Comparison of ENCODE assay signal across 8 cellular contexts in the genomic region with DNA sequence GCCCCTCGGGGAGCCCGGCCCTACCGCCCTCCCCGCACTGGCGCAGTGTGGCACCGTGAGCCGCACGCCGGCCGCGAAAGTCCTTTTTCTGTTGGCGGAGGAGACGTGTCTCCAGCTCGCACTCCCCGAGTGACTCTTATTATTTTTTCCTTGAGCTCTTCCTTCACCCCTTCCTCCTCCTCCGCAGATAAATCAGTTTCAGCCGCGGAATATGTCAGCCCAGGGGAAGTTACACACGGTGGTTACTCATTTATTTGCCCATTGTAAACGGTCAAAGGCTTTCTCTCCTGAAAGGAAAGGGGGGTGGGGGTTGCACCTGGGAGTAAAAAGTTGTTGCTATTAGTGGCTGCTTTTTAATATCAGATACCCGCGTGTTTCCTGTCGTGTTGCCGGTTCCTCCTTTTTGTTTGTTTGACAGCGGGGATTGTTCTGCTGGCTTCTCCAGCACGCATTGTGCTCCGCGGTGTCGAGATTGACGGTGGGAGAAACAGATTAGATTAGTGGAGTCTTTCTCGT. TPM values are rescaled to one million over a fixed set of nuclear protein-coding genes. Genes with fewer than 3 reads are reported as not detected.
DNase-seq lines count a peak whose midpoint lies in the region; ATAC-seq and TF ChIP-seq lines count a peak whose summit lies in the region.

No MANE protein-coding gene starts in this region.

- peak; percentile 21 for ATAC-seq in HG02870 (IDR thresholded peaks at IDR 0.05; ENCODE audit: unreplicated experiment)

- no peak for TF ChIP-seq POLR2A in tibial nerve (IDR thresholded peaks at IDR 0.05)

- peak overlapping the region; percentile 72 for H3K9ac ChIP-seq in SK-N-MC (ENCODE audit: insufficient read length)
- H3K9ac ChIP-seq in mucosa of stomach (ENCODE audit: low read length): peak overlapping the region; percentile 66

- DNase-seq in NOMO-1 (lab: John Stamatoyannopoulos, UW; ENCODE audit: unreplicated experiment in 2 of 2): peak; percentile 33 to 36
- no peak for DNase-seq in NOMO-1 treated with dmso at 0.1 percent for 144 hours (lab: John Stamatoyannopoulos, UW; ENCODE audit: unreplicated experiment)
- DNase-seq in SK-N-MC (ENCODE audit: low read depth, low spot score): no peak
- peak; percentile 60 for DNase-seq in ecto neural progenitor cell (ENCODE audit: low spot score)
- DNase-seq in tibial nerve (ENCODE audit: low spot score in 2 of 2): peak in 1 of 2 donors; percentile 31
- DNase-seq in NCI-H2029 (lab: John Stamatoyannopoulos, UW): no peak

- H3K4me1 ChIP-seq in mucosa of stomach (ENCODE audit: control insufficient read depth, insufficient read depth, low read length): peaks cover 32% of the 10 kb centered on the region
- peaks cover 0 to 70% (median 22%) of the 10 kb centered on the region in 4 donors for H3K4me1 ChIP-seq in tibial nerve

- H3K4me3 ChIP-seq in SK-N-MC: peak overlapping the region; percentile 93
- H3K4me3 ChIP-seq in mucosa of stomach (ENCODE audit: low read length): peak overlapping the region; percentile 27
- H3K4me3 ChIP-seq in tibial nerve: peak overlapping the region; percentile 64 to 93 (median 79)

- H3K27me3 ChIP-seq in mucosa of stomach (ENCODE audit: control insufficient read depth, insufficient read depth, low read length): no peaks in the 10 kb centered on the region
- H3K27me3 ChIP-seq in tibial nerve: no peaks in the 10 kb centered on the region

- TF ChIP-seq CTCF in tibial nerve (IDR thresholded peaks at IDR 0.05): no peak

- WGBS in tibial nerve, 2 donors: 0% methylated on average over 31 of the region's 31 CpGs

- H3K9me3 ChIP-seq in SK-N-MC (ENCODE audit: low read depth, low read length): no peaks in the 10 kb centered on the region
- no peaks in the 10 kb centered on the region for H3K9me3 ChIP-seq in mucosa of stomach (ENCODE audit: control insufficient read depth, low read length)
- H3K9me3 ChIP-seq in tibial nerve: no peaks in the 10 kb centered on the region

- H3K36me3 ChIP-seq in SK-N-MC (ENCODE audit: insufficient read depth, low read length) (no peaks in the 10 kb centered on the region), mucosa of stomach (ENCODE audit: control insufficient read depth, insufficient read depth, low read length) (no peaks in the 10 kb centered on the region), tibial nerve (no peaks in the 10 kb centered on the region)

- no peak for TF ChIP-seq EP300 in tibial nerve (IDR thresholded peaks at IDR 0.05)

- H3K27ac ChIP-seq in SK-N-MC: no peak overlapping the region
- peak overlapping the region; percentile 51 to 94 (median 84) for H3K27ac ChIP-seq in tibial nerve

RNA-seq across cellular contexts. Expression of gene CRIM1, which starts 1.5 kb away (rescaled TPM):
- total RNA-seq in tibial nerve: 100 to 1,000 TPM; 179 to 229 (median 188) TPM

Comparison
In these comparisons a context has a peak if more than half of its experiments do, and no peak if none do; other contexts are left out.
1. DNase-seq: peak in NOMO-1 (2 of 2) and ecto neural progenitor cell (single experiment); none in NOMO-1 treated with dmso at 0.1 percent for 144 hours (single experiment), SK-N-MC (single experiment) and NCI-H2029 (single experiment).
2. H3K4me3 ChIP-seq: peak in every context shown above with its lines; median percentile 93 in SK-N-MC; 79 in tibial nerve; 27 in mucosa of stomach.